ENCODE assay signal across 8 cellular contexts in genomic region chr3:16370872-16371740, GRCh38.
DNase-seq lines count a peak whose midpoint lies in the region; ATAC-seq, FAIRE-seq and TF ChIP-seq lines count a peak whose summit lies in the region.

No MANE protein-coding gene starts in this region.

- H3K4me3 ChIP-seq in dorsolateral prefrontal cortex (no peak overlapping the region), small intestine (ENCODE audit: low read depth in 1 of 2, low read length in 2 of 2) (no peak overlapping the region)

- DNase-seq in NCI-H2171 treated with DMSO at 0.1 percent for 48 hours (lab: John Stamatoyannopoulos, UW) = peak; percentile 8
- no peak for DNase-seq in NCI-H2171 (lab: John Stamatoyannopoulos, UW)
- no peak for DNase-seq in dorsolateral prefrontal cortex
- peak; percentile 9 for DNase-seq in small intestine
- DNase-seq in NCI-H1105 (lab: John Stamatoyannopoulos, UW) = no peak
- no peak for DNase-seq in NCI-H510A (lab: John Stamatoyannopoulos, UW)
- DNase-seq in NCI-H446 (lab: John Stamatoyannopoulos, UW) = no peak

- H3K27ac ChIP-seq in dorsolateral prefrontal cortex (peak overlapping the region in 33 of 59 donors; percentile 0 to 84 (median 51)), small intestine (ENCODE audit: low read depth in 1 of 2, low read length in 1 of 2) (peak overlapping the region in 1 of 2 donors; percentile 55)

- peaks cover 0 to 10% of the 10 kb centered on the region in 2 donors for H3K4me1 ChIP-seq in small intestine (ENCODE audit: control insufficient read depth in 2 of 2, insufficient read depth in 1 of 2, low read depth in 1 of 2, low read length in 1 of 2)

- peaks cover 0 to 3% of the 10 kb centered on the region in 2 donors for H3K36me3 ChIP-seq in small intestine (ENCODE audit: control insufficient read depth in 2 of 2, insufficient read depth in 2 of 2, low read length in 2 of 2)

- FAIRE-seq in small intestine (lab: Jason Lieb, UNC) = no peak

- TF ChIP-seq CTCF in dorsolateral prefrontal cortex (IDR thresholded peaks at IDR 0.05 in 54 of 56, conservative IDR thresholded peaks at IDR 0.05 in 2 of 56; ENCODE audit: low read depth in 1 of 56, partially characterized antibody in 56 of 56) = no peak

- H3K9me3 ChIP-seq in small intestine (ENCODE audit: control insufficient read depth, low read depth) = no peaks in the 10 kb centered on the region

- peak; percentile 27 for ATAC-seq in HG03095 (IDR thresholded peaks at IDR 0.05; ENCODE audit: unreplicated experiment)

- 51 to 59% (median 58%) methylated on average over 10 of the region's 10 CpGs for WGBS in small intestine, 3 donors

- no peaks in the 10 kb centered on the region for H3K27me3 ChIP-seq in dorsolateral prefrontal cortex
- no peaks in the 10 kb centered on the region for H3K27me3 ChIP-seq in small intestine (ENCODE audit: control insufficient read depth in 2 of 2, insufficient read depth in 2 of 2, low read length in 2 of 2)

- intact Hi-C loops in dorsolateral prefrontal cortex (cut with DNase I) = no loop called here

Comparison
In these comparisons a context has a peak if more than half of its experiments do, and no peak if none do; other contexts are left out.
1. DNase-seq: peak in NCI-H2171 treated with DMSO at 0.1 percent for 48 hours (single experiment) and small intestine (single experiment); none in NCI-H2171 (single experiment), dorsolateral prefrontal cortex (0 of 10), NCI-H1105 (single experiment), NCI-H510A (single experiment) and NCI-H446 (0 of 2).